ENCODE assay signal across 11 cellular contexts in genomic region chr3:43281020-43281419, GRCh38.
"Had no signal": no experiment of that assay in that cellular context is flagged by ENCODE, and none has a peak within 500 bp of the region (broad histone marks: within the 10 kb centered on the region; RNA-seq: fewer than 3 reads in every experiment).

No MANE protein-coding gene starts in this region.

- DNase-seq: GM23248, GOT3, H7, H9, HCEC 1CT, HFFc6 had no signal

- H3K27ac ChIP-seq: GM23248 had no signal

- FAIRE-seq: H1, H54 had no signal

- H3K4me2 ChIP-seq: GM23338 had no signal

- H3K4me3 Mint-ChIP-seq: GM23338, H9, HFFc6 had no signal

- H3K27ac Mint-ChIP-seq: GM23338, H9, HFFc6 had no signal

- H2AFZ ChIP-seq: GM23248, GM23338 had no signal

- H3K36me3 ChIP-seq: HAP-1 had no signal

- H3K9ac ChIP-seq: GM23248 had no signal

- ATAC-seq: GM23338, HCT116 had no signal

- H3K9me3 ChIP-seq: HAP-1 had no signal

- H3K4me3 ChIP-seq: GM23248, GM23338, HAP-1 had no signal

- H3K9me3 Mint-ChIP-seq: GM23338, H9, HFFc6 had no signal
